1 cellular context compared by ENCODE assay signal in the genomic region with DNA sequence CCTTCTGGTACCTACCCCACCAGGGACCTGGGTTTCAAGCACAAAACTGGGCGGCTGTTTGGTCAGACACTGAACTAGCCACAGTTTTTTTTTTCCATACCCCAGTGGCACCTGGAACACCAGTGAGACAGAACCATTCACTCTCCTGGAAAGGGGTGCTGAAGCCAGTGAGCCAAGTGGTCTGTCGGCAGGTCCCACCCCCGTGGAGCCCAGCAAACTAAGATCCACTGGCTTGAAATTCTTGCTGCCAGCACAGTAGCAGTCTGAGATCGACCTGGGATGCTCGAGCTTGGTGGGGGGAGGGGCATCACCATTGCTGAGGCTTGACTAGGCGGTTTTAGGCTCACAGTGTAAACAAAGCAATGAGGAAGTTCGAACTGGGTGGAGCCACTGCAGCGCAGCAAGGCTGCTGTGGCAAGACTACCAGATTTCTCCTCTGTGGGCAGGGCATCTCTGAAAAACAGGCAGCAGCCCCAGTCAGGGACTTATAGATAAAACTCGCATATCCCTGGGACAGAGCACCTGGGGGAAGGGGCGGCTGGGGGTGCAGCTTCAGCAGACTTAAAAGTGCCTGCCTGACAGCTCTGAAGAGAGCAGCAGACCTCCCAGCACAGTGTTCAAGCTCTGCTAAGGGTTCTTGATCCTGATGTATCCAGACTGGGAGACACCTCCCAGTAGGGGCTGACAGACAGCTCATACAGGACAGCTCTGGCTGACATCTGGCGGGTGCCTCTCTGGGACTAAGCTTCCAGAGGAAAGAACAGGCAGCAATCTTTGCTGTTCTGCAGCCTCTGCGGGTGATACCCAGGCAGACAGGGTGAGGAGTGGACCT.
A peak's percentile ranks its signal among the peaks of the same experiment; 100 is the strongest.
TF ChIP-seq lines count a peak whose summit lies in the region.

No MANE protein-coding gene starts in this region.

TF ChIP-seq in K562, 482 proteins besides CTCF, POLR2A, EP300 and RAD21 (continued from another document and continues in another):
- TF ChIP-seq RUNX1 (IDR thresholded peaks at IDR 0.05; ENCODE audit: low read depth) = no peak
- peak; percentile 73 for TF ChIP-seq CBFA2T3 (IDR thresholded peaks at IDR 0.05)
- TF ChIP-seq ERF (CRISPR knock-in tag; IDR thresholded peaks at IDR 0.05) = no peak
- TF ChIP-seq, protein P1, sequence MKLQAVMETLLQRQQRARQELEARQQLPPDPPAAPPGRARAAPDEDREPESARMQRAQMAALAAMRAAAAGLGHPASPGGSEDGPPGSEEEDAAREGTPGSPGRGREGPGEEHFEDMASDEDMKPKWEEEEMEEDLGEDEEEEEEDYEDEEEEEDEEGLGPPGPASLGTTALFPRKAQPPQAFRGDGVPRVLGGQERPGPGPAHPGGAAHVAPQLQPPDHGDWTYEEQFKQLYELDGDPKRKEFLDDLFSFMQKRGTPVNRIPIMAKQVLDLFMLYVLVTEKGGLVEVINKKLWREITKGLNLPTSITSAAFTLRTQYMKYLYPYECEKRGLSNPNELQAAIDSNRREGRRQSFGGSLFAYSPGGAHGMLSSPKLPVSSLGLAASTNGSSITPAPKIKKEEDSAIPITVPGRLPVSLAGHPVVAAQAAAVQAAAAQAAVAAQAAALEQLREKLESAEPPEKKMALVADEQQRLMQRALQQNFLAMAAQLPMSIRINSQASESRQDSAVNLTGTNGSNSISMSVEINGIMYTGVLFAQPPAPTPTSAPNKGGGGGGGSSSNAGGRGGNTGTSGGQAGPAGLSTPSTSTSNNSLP (IDR thresholded peaks at IDR 0.05; ENCODE audit: borderline replicate concordance, low read depth, low read length) = no peak
- TF ChIP-seq CREB1 (IDR thresholded peaks at IDR 0.05) = 0 out of 2 replicates have a peak, but pooled peaks have one; percentile 14
- TF ChIP-seq CREB1 (CRISPR knock-in tag; IDR thresholded peaks at IDR 0.05) = no peak
- TF ChIP-seq, protein P2, sequence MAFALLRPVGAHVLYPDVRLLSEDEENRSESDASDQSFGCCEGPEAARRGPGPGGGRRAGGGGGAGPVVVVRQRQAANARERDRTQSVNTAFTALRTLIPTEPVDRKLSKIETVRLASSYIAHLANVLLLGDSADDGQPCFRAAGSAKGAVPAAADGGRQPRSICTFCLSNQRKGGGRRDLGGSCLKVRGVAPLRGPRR (CRISPR knock-in tag; IDR thresholded peaks at IDR 0.05) = no peak
- TF ChIP-seq, protein P3, sequence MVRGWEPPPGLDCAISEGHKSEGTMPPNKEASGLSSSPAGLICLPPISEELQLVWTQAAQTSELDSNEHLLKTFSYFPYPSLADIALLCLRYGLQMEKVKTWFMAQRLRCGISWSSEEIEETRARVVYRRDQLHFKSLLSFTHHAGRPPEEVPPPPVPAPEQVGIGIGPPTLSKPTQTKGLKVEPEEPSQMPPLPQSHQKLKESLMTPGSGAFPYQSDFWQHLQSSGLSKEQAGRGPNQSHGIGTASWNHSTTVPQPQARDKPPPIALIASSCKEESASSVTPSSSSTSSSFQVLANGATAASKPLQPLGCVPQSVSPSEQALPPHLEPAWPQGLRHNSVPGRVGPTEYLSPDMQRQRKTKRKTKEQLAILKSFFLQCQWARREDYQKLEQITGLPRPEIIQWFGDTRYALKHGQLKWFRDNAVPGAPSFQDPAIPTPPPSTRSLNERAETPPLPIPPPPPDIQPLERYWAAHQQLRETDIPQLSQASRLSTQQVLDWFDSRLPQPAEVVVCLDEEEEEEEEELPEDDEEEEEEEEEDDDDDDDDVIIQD (CRISPR knock-in tag; IDR thresholded peaks at IDR 0.05) = no peak
- TF ChIP-seq YY1 (IDR thresholded peaks at IDR 0.05; ENCODE audit: borderline replicate concordance in 1 of 3, control insufficient read depth in 1 of 3, extremely low read depth in 1 of 3, insufficient read depth in 3 of 3, insufficient read length in 1 of 3, insufficient replicate concordance in 2 of 3, low read depth in 1 of 3, low read length in 2 of 3) = peak in 1 of 3 experiments; percentile 38
- no peak for TF ChIP-seq ZC3H4 (CRISPR knock-in tag; IDR thresholded peaks at IDR 0.05; ENCODE audit: borderline replicate concordance)
- no peak for TF ChIP-seq CCNT2 (IDR thresholded peaks at IDR 0.05; ENCODE audit: borderline replicate concordance, extremely low read depth, insufficient read length, low read depth, low read length)
- no peak for TF ChIP-seq POLR3G (IDR thresholded peaks at IDR 0.05; ENCODE audit: extremely low read depth, insufficient read length, insufficient replicate concordance)
- TF ChIP-seq CC2D1A (IDR thresholded peaks at IDR 0.05) = no peak
- TF ChIP-seq TAF7 (tag; IDR thresholded peaks at IDR 0.05) = no peak
- TF ChIP-seq ZBTB17 (CRISPR knock-in tag; IDR thresholded peaks at IDR 0.05) = no peak
- TF ChIP-seq, protein P4, sequence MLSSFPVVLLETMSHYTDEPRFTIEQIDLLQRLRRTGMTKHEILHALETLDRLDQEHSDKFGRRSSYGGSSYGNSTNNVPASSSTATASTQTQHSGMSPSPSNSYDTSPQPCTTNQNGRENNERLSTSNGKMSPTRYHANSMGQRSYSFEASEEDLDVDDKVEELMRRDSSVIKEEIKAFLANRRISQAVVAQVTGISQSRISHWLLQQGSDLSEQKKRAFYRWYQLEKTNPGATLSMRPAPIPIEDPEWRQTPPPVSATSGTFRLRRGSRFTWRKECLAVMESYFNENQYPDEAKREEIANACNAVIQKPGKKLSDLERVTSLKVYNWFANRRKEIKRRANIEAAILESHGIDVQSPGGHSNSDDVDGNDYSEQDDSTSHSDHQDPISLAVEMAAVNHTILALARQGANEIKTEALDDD (IDR thresholded peaks at IDR 0.05) = peak; percentile 55; the same call in 1 of the 2 replicates
- TF ChIP-seq SMARCB1 (IDR thresholded peaks at IDR 0.05; ENCODE audit: insufficient read length, low read depth) = no peak
- TF ChIP-seq ZKSCAN1 (IDR thresholded peaks at IDR 0.05; ENCODE audit: low read depth, low read length) = no peak
- peak; percentile 11; the same call in 1 of the 2 replicates for TF ChIP-seq EHMT2 (IDR thresholded peaks at IDR 0.05)
- TF ChIP-seq CEBPB (tag; IDR thresholded peaks at IDR 0.05) = no peak
- peak; percentile 96 to 98 for TF ChIP-seq FOXK2 (conservative IDR thresholded peaks at IDR 0.05 in 1 of 2, IDR thresholded peaks at IDR 0.05 in 1 of 2; ENCODE audit: low read depth in 2 of 2)
- TF ChIP-seq, protein P5, sequence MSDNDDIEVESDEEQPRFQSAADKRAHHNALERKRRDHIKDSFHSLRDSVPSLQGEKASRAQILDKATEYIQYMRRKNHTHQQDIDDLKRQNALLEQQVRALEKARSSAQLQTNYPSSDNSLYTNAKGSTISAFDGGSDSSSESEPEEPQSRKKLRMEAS (CRISPR knock-in tag; IDR thresholded peaks at IDR 0.05) = no peak
- no peak for TF ChIP-seq ZNF561 (CRISPR knock-in tag; conservative IDR thresholded peaks at IDR 0.05)
- TF ChIP-seq, protein P6, sequence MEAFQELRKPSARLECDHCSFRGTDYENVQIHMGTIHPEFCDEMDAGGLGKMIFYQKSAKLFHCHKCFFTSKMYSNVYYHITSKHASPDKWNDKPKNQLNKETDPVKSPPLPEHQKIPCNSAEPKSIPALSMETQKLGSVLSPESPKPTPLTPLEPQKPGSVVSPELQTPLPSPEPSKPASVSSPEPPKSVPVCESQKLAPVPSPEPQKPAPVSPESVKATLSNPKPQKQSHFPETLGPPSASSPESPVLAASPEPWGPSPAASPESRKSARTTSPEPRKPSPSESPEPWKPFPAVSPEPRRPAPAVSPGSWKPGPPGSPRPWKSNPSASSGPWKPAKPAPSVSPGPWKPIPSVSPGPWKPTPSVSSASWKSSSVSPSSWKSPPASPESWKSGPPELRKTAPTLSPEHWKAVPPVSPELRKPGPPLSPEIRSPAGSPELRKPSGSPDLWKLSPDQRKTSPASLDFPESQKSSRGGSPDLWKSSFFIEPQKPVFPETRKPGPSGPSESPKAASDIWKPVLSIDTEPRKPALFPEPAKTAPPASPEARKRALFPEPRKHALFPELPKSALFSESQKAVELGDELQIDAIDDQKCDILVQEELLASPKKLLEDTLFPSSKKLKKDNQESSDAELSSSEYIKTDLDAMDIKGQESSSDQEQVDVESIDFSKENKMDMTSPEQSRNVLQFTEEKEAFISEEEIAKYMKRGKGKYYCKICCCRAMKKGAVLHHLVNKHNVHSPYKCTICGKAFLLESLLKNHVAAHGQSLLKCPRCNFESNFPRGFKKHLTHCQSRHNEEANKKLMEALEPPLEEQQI (IDR thresholded peaks at IDR 0.05) = no peak
- TF ChIP-seq, protein P7, sequence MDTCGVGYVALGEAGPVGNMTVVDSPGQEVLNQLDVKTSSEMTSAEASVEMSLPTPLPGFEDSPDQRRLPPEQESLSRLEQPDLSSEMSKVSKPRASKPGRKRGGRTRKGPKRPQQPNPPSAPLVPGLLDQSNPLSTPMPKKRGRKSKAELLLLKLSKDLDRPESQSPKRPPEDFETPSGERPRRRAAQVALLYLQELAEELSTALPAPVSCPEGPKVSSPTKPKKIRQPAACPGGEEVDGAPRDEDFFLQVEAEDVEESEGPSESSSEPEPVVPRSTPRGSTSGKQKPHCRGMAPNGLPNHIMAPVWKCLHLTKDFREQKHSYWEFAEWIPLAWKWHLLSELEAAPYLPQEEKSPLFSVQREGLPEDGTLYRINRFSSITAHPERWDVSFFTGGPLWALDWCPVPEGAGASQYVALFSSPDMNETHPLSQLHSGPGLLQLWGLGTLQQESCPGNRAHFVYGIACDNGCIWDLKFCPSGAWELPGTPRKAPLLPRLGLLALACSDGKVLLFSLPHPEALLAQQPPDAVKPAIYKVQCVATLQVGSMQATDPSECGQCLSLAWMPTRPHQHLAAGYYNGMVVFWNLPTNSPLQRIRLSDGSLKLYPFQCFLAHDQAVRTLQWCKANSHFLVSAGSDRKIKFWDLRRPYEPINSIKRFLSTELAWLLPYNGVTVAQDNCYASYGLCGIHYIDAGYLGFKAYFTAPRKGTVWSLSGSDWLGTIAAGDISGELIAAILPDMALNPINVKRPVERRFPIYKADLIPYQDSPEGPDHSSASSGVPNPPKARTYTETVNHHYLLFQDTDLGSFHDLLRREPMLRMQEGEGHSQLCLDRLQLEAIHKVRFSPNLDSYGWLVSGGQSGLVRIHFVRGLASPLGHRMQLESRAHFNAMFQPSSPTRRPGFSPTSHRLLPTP (IDR thresholded peaks at IDR 0.05; ENCODE audit: borderline replicate concordance, extremely low read depth, insufficient read length) = no peak
- TF ChIP-seq SMARCE1 (IDR thresholded peaks at IDR 0.05) = peak; percentile 69; the same call in 1 of the 2 replicates
- no peak for TF ChIP-seq ZNF436 (CRISPR knock-in tag; IDR thresholded peaks at IDR 0.05)
- no peak for TF ChIP-seq SRSF7 (optimal IDR thresholded peaks at IDR 0.05; ENCODE audit: low read depth, low read length)
- TF ChIP-seq ILF3 (IDR thresholded peaks at IDR 0.05; ENCODE audit: borderline replicate concordance) = no peak
- peak; percentile 64 for TF ChIP-seq TEAD4 (IDR thresholded peaks at IDR 0.05; ENCODE audit: low read length)
- TF ChIP-seq TEAD4 (CRISPR knock-in tag; IDR thresholded peaks at IDR 0.05; ENCODE audit: borderline replicate concordance) = no peak
- TF ChIP-seq, protein P8, sequence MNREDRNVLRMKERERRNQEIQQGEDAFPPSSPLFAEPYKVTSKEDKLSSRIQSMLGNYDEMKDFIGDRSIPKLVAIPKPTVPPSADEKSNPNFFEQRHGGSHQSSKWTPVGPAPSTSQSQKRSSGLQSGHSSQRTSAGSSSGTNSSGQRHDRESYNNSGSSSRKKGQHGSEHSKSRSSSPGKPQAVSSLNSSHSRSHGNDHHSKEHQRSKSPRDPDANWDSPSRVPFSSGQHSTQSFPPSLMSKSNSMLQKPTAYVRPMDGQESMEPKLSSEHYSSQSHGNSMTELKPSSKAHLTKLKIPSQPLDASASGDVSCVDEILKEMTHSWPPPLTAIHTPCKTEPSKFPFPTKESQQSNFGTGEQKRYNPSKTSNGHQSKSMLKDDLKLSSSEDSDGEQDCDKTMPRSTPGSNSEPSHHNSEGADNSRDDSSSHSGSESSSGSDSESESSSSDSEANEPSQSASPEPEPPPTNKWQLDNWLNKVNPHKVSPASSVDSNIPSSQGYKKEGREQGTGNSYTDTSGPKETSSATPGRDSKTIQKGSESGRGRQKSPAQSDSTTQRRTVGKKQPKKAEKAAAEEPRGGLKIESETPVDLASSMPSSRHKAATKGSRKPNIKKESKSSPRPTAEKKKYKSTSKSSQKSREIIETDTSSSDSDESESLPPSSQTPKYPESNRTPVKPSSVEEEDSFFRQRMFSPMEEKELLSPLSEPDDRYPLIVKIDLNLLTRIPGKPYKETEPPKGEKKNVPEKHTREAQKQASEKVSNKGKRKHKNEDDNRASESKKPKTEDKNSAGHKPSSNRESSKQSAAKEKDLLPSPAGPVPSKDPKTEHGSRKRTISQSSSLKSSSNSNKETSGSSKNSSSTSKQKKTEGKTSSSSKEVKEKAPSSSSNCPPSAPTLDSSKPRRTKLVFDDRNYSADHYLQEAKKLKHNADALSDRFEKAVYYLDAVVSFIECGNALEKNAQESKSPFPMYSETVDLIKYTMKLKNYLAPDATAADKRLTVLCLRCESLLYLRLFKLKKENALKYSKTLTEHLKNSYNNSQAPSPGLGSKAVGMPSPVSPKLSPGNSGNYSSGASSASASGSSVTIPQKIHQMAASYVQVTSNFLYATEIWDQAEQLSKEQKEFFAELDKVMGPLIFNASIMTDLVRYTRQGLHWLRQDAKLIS (CRISPR knock-in tag; IDR thresholded peaks at IDR 0.05) = no peak
- TF ChIP-seq FOXP1 (CRISPR knock-in tag; IDR thresholded peaks at IDR 0.05) = no peak
- no peak for TF ChIP-seq ZNF232 (CRISPR knock-in tag; IDR thresholded peaks at IDR 0.05)
- TF ChIP-seq, protein P9, sequence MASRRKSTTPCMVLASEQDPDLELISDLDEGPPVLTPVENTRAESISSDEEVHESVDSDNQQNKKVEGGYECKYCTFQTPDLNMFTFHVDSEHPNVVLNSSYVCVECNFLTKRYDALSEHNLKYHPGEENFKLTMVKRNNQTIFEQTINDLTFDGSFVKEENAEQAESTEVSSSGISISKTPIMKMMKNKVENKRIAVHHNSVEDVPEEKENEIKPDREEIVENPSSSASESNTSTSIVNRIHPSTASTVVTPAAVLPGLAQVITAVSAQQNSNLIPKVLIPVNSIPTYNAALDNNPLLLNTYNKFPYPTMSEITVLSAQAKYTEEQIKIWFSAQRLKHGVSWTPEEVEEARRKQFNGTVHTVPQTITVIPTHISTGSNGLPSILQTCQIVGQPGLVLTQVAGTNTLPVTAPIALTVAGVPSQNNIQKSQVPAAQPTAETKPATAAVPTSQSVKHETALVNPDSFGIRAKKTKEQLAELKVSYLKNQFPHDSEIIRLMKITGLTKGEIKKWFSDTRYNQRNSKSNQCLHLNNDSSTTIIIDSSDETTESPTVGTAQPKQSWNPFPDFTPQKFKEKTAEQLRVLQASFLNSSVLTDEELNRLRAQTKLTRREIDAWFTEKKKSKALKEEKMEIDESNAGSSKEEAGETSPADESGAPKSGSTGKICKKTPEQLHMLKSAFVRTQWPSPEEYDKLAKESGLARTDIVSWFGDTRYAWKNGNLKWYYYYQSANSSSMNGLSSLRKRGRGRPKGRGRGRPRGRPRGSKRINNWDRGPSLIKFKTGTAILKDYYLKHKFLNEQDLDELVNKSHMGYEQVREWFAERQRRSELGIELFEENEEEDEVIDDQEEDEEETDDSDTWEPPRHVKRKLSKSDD (conservative IDR thresholded peaks at IDR 0.05; ENCODE audit: low read length) = no peak
- TF ChIP-seq MYC (IDR thresholded peaks at IDR 0.05; ENCODE audit: low read depth, low read length) = 0 out of 2 replicates have a peak, but pooled peaks have one; percentile 15
- TF ChIP-seq MYC (CRISPR knock-in tag; IDR thresholded peaks at IDR 0.05; ENCODE audit: borderline replicate concordance, low read depth) = no peak
- TF ChIP-seq, protein P10, sequence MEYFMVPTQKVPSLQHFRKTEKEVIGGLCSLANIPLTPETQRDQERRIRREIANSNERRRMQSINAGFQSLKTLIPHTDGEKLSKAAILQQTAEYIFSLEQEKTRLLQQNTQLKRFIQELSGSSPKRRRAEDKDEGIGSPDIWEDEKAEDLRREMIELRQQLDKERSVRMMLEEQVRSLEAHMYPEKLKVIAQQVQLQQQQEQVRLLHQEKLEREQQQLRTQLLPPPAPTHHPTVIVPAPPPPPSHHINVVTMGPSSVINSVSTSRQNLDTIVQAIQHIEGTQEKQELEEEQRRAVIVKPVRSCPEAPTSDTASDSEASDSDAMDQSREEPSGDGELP (CRISPR knock-in tag; IDR thresholded peaks at IDR 0.05; ENCODE audit: borderline replicate concordance) = no peak
- no peak for TF ChIP-seq PTRF (tag; IDR thresholded peaks at IDR 0.05)
- TF ChIP-seq PTTG1 (tag; IDR thresholded peaks at IDR 0.05; ENCODE audit: low read depth) = no peak
- no peak for TF ChIP-seq TARDBP (IDR thresholded peaks at IDR 0.05)
